ENCODE assay signal across 11 cellular contexts in the genomic region with DNA sequence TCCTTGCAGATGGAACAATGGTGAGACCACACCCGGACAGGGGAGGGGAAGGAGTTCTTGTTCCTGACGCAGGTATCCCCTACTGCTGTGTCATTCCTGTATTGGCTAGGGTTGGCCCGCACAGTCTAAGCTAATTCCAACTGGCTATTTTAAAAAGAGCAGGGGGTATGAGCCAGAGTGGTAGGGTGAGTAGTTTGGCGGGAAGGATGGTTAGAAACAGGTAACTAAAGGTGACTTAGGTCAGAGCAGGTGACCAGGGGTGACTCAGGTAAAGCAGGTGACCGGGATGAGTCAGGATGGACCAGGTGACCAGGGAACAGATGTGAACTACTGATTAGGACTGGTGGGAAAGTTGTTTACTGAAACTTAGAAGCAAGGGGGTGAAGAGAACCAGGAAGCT. TPM values are rescaled to one million over a fixed set of nuclear protein-coding genes. Genes with fewer than 3 reads are reported as not detected.
DNase-seq lines count a peak whose midpoint lies in the region; ATAC-seq and TF ChIP-seq lines count a peak whose summit lies in the region.
"Had no signal": no experiment of that assay in that cellular context is flagged by ENCODE, and none has a peak within 500 bp of the region (broad histone marks: within the 10 kb centered on the region; RNA-seq: fewer than 3 reads in every experiment).

No MANE protein-coding gene starts in this region.

- no peak overlapping the region for H2BK5ac ChIP-seq in H9 (ENCODE audit: insufficient read length, low read length)

- no peak overlapping the region for H3K23ac ChIP-seq in H9 (ENCODE audit: insufficient read length, low read depth, low read length)

- H3K56ac ChIP-seq in H9 (ENCODE audit: insufficient read length, low read depth, low read length): no peak overlapping the region

- no peaks in the 10 kb centered on the region for H3K27me3 ChIP-seq in CD4-positive, alpha-beta T cell (ENCODE audit: control insufficient read depth, insufficient read depth, low read length)
- no peaks in the 10 kb centered on the region for H3K27me3 ChIP-seq in H9 (ENCODE audit: insufficient read depth, low read length)
- H3K27me3 ChIP-seq in testis: no peaks in the 10 kb centered on the region

- no peak overlapping the region for H3K4ac ChIP-seq in H9 (ENCODE audit: low read depth, low read length)

- H3K36me3 ChIP-seq in mucosa of descending colon (ENCODE audit: low read depth) (no peaks in the 10 kb centered on the region), testis (ENCODE audit: low read depth, missing control alignments) (no peaks in the 10 kb centered on the region)

- H3K18ac ChIP-seq in H9 (ENCODE audit: insufficient read length, low read depth, low read length): no peak overlapping the region

- H3K23me2 ChIP-seq in H9 (ENCODE audit: insufficient read length, low read depth, low read length, poor library complexity, severe bottlenecking): peaks cover 2% of the 10 kb centered on the region

- H2BK20ac ChIP-seq in H9 (ENCODE audit: low read depth, low read length, poor library complexity, severe bottlenecking): no peak overlapping the region

- peaks cover 60% of the 10 kb centered on the region for H3K4me1 Mint-ChIP-seq in CD4-positive, alpha-beta T cell (ENCODE audit: low read depth)
- H3K4me1 Mint-ChIP-seq in H9: peaks cover 60 to 62% of the 10 kb centered on the region in 2 experiments
- peaks cover 15% of the 10 kb centered on the region for H3K4me1 Mint-ChIP-seq in MCF 10A (ENCODE audit: insufficient read depth, unreplicated experiment)

- H3K4me3 ChIP-seq in mucosa of descending colon: no peak overlapping the region
- no peak overlapping the region for H3K4me3 ChIP-seq in testis

- H3K27ac Mint-ChIP-seq in CD4-positive, alpha-beta T cell: peak overlapping the region; percentile 0
- H3K27ac Mint-ChIP-seq in H9 (peak overlapping the region; percentile 33 to 87 (median 69); a peak in 5 of 7 replicates), MCF 10A (ENCODE audit: low read depth, unreplicated experiment) (peak overlapping the region; percentile 13)

- no peaks in the 10 kb centered on the region for H3K9me3 Mint-ChIP-seq in CD4-positive, alpha-beta T cell
- H3K9me3 Mint-ChIP-seq in H9: no peaks in the 10 kb centered on the region
- H3K9me3 Mint-ChIP-seq in MCF 10A (ENCODE audit: unreplicated experiment): no peaks in the 10 kb centered on the region

- DNase-seq in CD4-positive, alpha-beta T cell: no peak
- DNase-seq in H9 (no peak), MCF 10A (ENCODE audit: unreplicated experiment) (peak; percentile 3), mucosa of descending colon (peak in 1 of 3 donors; percentile 14), GM10266 (ENCODE audit: extremely low spot score) (no peak), germinal center (ENCODE audit: low spot score) (no peak), testis (no peak)
- DNase-seq: NCI-H2171 treated with DMSO at 0.1 percent for 48 hours; stimulated activated CD4-positive, alpha-beta T cell treated with anti-CD3 and anti-CD28 coated beads, Interleukin-2, amount 100 ng/mL, for 24 hours; stimulated activated naive CD4-positive, alpha-beta T cell had no signal

- H2BK15ac ChIP-seq in H9 (ENCODE audit: low read depth, low read length): no peak overlapping the region

- ATAC-seq in CD4-positive, alpha-beta T cell (ENCODE audit: poor library complexity): no peak
- ATAC-seq in mucosa of descending colon (peak; percentile 52), GM18868 (IDR thresholded peaks at IDR 0.05; ENCODE audit: unreplicated experiment) (no peak)

- peaks cover 15% of the 10 kb centered on the region for H3K4me1 ChIP-seq in H9 (ENCODE audit: insufficient read depth, low read length)
- H3K4me1 ChIP-seq in mucosa of descending colon (ENCODE audit: low read depth): no peaks in the 10 kb centered on the region
- no peaks in the 10 kb centered on the region for H3K4me1 ChIP-seq in testis

- no peak overlapping the region for H3K14ac ChIP-seq in H9 (ENCODE audit: insufficient read depth, low read length)

- H4K20me1 ChIP-seq in H9 (ENCODE audit: control insufficient read depth, insufficient read depth, insufficient read length): no peaks in the 10 kb centered on the region

- no CpG with 5 or more reads among the region's 5 CpGs for WGBS in H9 (ENCODE audit: extremely low coverage, insufficient read length, low lambda C conversion rate)
- 87 to 94% methylated on average over 5 of the region's 5 CpGs for WGBS in testis, 2 donors

- H4K5ac ChIP-seq in H9 (ENCODE audit: insufficient read length, low read depth, low read length): no peak overlapping the region

- TF ChIP-seq POLR2A in testis (IDR thresholded peaks at IDR 0.05): no peak

- H2AFZ ChIP-seq in H9 (ENCODE audit: low read length): no peak overlapping the region

- no peaks in the 10 kb centered on the region for H3K9me3 ChIP-seq in CD4-positive, alpha-beta T cell (ENCODE audit: control insufficient read depth, low read length)
- H3K9me3 ChIP-seq in H9 (ENCODE audit: control insufficient read depth, low read depth, low read length): no peaks in the 10 kb centered on the region
- no peaks in the 10 kb centered on the region for H3K9me3 ChIP-seq in mucosa of descending colon
- no peaks in the 10 kb centered on the region for H3K9me3 ChIP-seq in testis

- no peak overlapping the region for H3T11ph ChIP-seq in H9 (ENCODE audit: low read length)

- no peaks in the 10 kb centered on the region for H3K27me3 Mint-ChIP-seq in CD4-positive, alpha-beta T cell
- H3K27me3 Mint-ChIP-seq in H9 (ENCODE audit: low read depth) (no peaks in the 10 kb centered on the region), MCF 10A (ENCODE audit: insufficient read depth, unreplicated experiment) (no peaks in the 10 kb centered on the region)

- no peak for TF ChIP-seq CTCF in CD4-positive, alpha-beta T cell (IDR thresholded peaks at IDR 0.05)
- no peak for TF ChIP-seq CTCF in H9 (conservative IDR thresholded peaks at IDR 0.05)
- no peak for TF ChIP-seq CTCF in MCF 10A (IDR thresholded peaks at IDR 0.05; ENCODE audit: unreplicated experiment)
- no peak for TF ChIP-seq CTCF in mucosa of descending colon (IDR thresholded peaks at IDR 0.05)
- no peak for TF ChIP-seq CTCF in GM10266 (IDR thresholded peaks at IDR 0.05; ENCODE audit: control insufficient read depth, insufficient read depth, low read depth, missing control alignments)
- TF ChIP-seq CTCF in testis (IDR thresholded peaks at IDR 0.05): no peak

- no peak overlapping the region for H2BK120ac ChIP-seq in H9 (ENCODE audit: low read depth, low read length, poor library complexity, severe bottlenecking)

- H3K27ac ChIP-seq in CD4-positive, alpha-beta T cell (ENCODE audit: low read depth, low read length): no peak overlapping the region
- no peak overlapping the region for H3K27ac ChIP-seq in H9 (ENCODE audit: insufficient read length, low read depth, low read length)
- H3K27ac ChIP-seq in testis: no peak overlapping the region

- no TSS peak for BruUV-seq in MCF 10A (replicated peaks; lab: Mats Ljungman, UMichigan)

- no peak overlapping the region for H3K4me3 Mint-ChIP-seq in CD4-positive, alpha-beta T cell
- H3K4me3 Mint-ChIP-seq in H9: no peak overlapping the region
- no peak overlapping the region for H3K4me3 Mint-ChIP-seq in MCF 10A (ENCODE audit: unreplicated experiment)

- H4K91ac ChIP-seq in H9 (ENCODE audit: insufficient read length, low read depth, low read length): no peak overlapping the region

- no peak overlapping the region for H4K8ac ChIP-seq in H9 (replicated peaks; ENCODE audit: insufficient read length, low read depth, low read length)

- peaks cover 9% of the 10 kb centered on the region; the same call in 1 of the 2 replicates for H3K79me2 ChIP-seq in H9 (ENCODE audit: insufficient read depth, low read length)

- H3K4me2 ChIP-seq in H9 (ENCODE audit: insufficient read depth, insufficient read length, low read length): no peak overlapping the region

- H3K36me3 Mint-ChIP-seq in CD4-positive, alpha-beta T cell (ENCODE audit: low read depth): peaks cover 49% of the 10 kb centered on the region
- H3K36me3 Mint-ChIP-seq in H9 (ENCODE audit: insufficient read depth in 1 of 3, low read depth in 3 of 3) (peaks cover 6 to 21% (median 16%) of the 10 kb centered on the region in 3 experiments; a peak in 5 of 7 replicates), MCF 10A (ENCODE audit: insufficient read depth, unreplicated experiment) (peaks cover 7% of the 10 kb centered on the region)

- H3K79me1 ChIP-seq in H9 (ENCODE audit: insufficient read depth, low read depth, low read length, poor library complexity, severe bottlenecking): peaks cover 6% of the 10 kb centered on the region

- intact Hi-C loops in CD4-positive, alpha-beta T cell (cut with DNase I, micrococcal nuclease): no loop called here
- intact Hi-C loops in MCF 10A (cut with micrococcal nuclease) (no loop called here), mucosa of descending colon (cut with DNase I, micrococcal nuclease) (no loop called here), testis (cut with DNase I; ENCODE audit: low total_unique reads) (no loop called here)

- POLR2A ChIA-PET in CD4-positive, alpha-beta T cell (lab: Charles Lee): no interaction called here
- POLR2A ChIA-PET in MCF 10A (lab: Yijun Ruan, JAX): no interaction called here

- H3K9ac ChIP-seq in H9 (ENCODE audit: extremely low read depth, insufficient read length, low read length): no peak overlapping the region

- H2BK12ac ChIP-seq in H9 (ENCODE audit: insufficient read length, low read depth, low read length): no peak overlapping the region

- CTCF ChIA-PET in CD4-positive, alpha-beta T cell (lab: Charles Lee): no interaction called here
- CTCF ChIA-PET in MCF 10A (lab: Yijun Ruan, JAX): no interaction called here

- H2AK5ac ChIP-seq in H9 (ENCODE audit: insufficient read length, low read length): no peak overlapping the region

RNA-seq across cellular contexts. Expression of a gene that starts 58.0 kb away (rescaled TPM):
- 10 to 100 TPM; 81.5 to 82.5 TPM for total RNA-seq in CD4-positive, alpha-beta T cell
- total RNA-seq in H9 (2021) (36.2 and 38.7 TPM in 2 replicates), MCF 10A (2022) (17.1 and 24.4 TPM in 2 replicates), mucosa of descending colon (10 to 100 TPM; 40.9 to 83.2 (median 44.4) TPM), testis (10 to 100 TPM; 53.2 to 58.8 TPM)
- polyA plus RNA-seq in testis (ENCODE audit: insufficient read depth, low read depth, low replicate concordance): 3.6 TPM

Comparison
In these comparisons a context has a peak if more than half of its experiments do, and no peak if none do; other contexts are left out.
1. H3K27ac Mint-ChIP-seq: peak in every context shown above with its lines; median percentile 69 in H9; 13 in MCF 10A; 0 in CD4-positive, alpha-beta T cell.